34 cellular contexts compared by ENCODE assay signal in genomic region chr11:26333906-26334305, GRCh38. TPM values are rescaled to one million over a fixed set of nuclear protein-coding genes. Genes with fewer than 3 reads are reported as not detected.
A peak's percentile ranks its signal among the peaks of the same experiment; 100 is the strongest.
DNase-seq lines count a peak whose midpoint lies in the region; TF ChIP-seq lines count a peak whose summit lies in the region.
"Had no signal": no experiment of that assay in that cellular context is flagged by ENCODE, and none has a peak within 500 bp of the region (broad histone marks: within the 10 kb centered on the region; RNA-seq: fewer than 3 reads in every experiment).

No MANE protein-coding gene starts in this region.

- TF ChIP-seq CTCF in fibroblast of pulmonary artery (IDR thresholded peaks at IDR 0.05; ENCODE audit: low read length, missing control alignments), result no peak
- no peak for TF ChIP-seq CTCF in Peyer's patch (IDR thresholded peaks at IDR 0.05)

- H3K36me3 ChIP-seq in adipocyte (ENCODE audit: control insufficient read depth, insufficient read depth, low read length, severe bottlenecking), result no peaks in the 10 kb centered on the region
- H3K36me3 ChIP-seq in Peyer's patch, result no peaks in the 10 kb centered on the region
- H3K36me3 ChIP-seq: esophagus muscularis mucosa, suprapubic skin had no signal

- no peaks in the 10 kb centered on the region for H3K36me3 Mint-ChIP-seq in activated CD4-positive, alpha-beta memory T cell treated with anti-CD3 and anti-CD28 coated beads, Interleukin-2, amount 10 ng/mL, durations not matched to agents 7 days and 5 days (ENCODE audit: low read depth)
- H3K36me3 Mint-ChIP-seq: natural killer cell treated with Interleukin-12 subunit alpha and Interleukin-12 subunit beta and Interleukin-15 and Interleukin-18, amount 100 ng/mL, for 72 hours; stimulated activated naive B cell treated with anti-CD40 and anti-IgM and Interleukin-4, amounts not matched to agents 10 μg/mL and 1 μg/mL and 100 μg/mL, for 72 hours had no signal

- H3K9ac ChIP-seq in adipocyte (ENCODE audit: low read length), result no peak overlapping the region

- POLR2A ChIA-PET in activated CD4-positive, alpha-beta memory T cell treated with anti-CD3 and anti-CD28 coated beads, Interleukin-2, amount 10 ng/mL, durations not matched to agents 7 days and 5 days (lab: Charles Lee), result no interaction called here

- H3K27me3 Mint-ChIP-seq in activated CD4-positive, alpha-beta memory T cell treated with anti-CD3 and anti-CD28 coated beads, Interleukin-2, amount 10 ng/mL, durations not matched to agents 7 days and 5 days, result no peaks in the 10 kb centered on the region
- H3K27me3 Mint-ChIP-seq: natural killer cell treated with Interleukin-12 subunit alpha and Interleukin-12 subunit beta and Interleukin-15 and Interleukin-18, amount 100 ng/mL, for 72 hours had no signal

- H3K4me3 ChIP-seq in adipocyte (ENCODE audit: low read length) (no peak overlapping the region), fibroblast of pulmonary artery (replicated peaks; ENCODE audit: low read depth, low read length) (no peak overlapping the region), Peyer's patch (no peak overlapping the region)
- H3K4me3 ChIP-seq: esophagus muscularis mucosa, K562, skin epidermis, suprapubic skin had no signal

- H3K9me3 Mint-ChIP-seq in activated CD4-positive, alpha-beta memory T cell treated with anti-CD3 and anti-CD28 coated beads, Interleukin-2, amount 10 ng/mL, durations not matched to agents 7 days and 5 days, result peaks cover 2% of the 10 kb centered on the region
- H3K9me3 Mint-ChIP-seq: dendritic cell treated with granulocyte-macrophage colony-stimulating factor and Interleukin-4, amounts not matched to agents 40 ng/mL and 50 ng/mL, for 4 days; natural killer cell treated with Interleukin-12 subunit alpha and Interleukin-12 subunit beta and Interleukin-15 and Interleukin-18, amount 100 ng/mL, for 72 hours; T-helper 2 cell treated with Interferon-gamma antibody and Interleukin-4, amounts not matched to agents 5 μg/mL and 100 μg/mL, for 36 hours had no signal

- H3K27me3 ChIP-seq in adipocyte (replicated peaks; ENCODE audit: control insufficient read depth, insufficient read depth, low read length), result peaks cover 12% of the 10 kb centered on the region
- no peaks in the 10 kb centered on the region for H3K27me3 ChIP-seq in Peyer's patch
- H3K27me3 ChIP-seq: esophagus muscularis mucosa had no signal

- H3K4me1 Mint-ChIP-seq in activated CD4-positive, alpha-beta memory T cell treated with anti-CD3 and anti-CD28 coated beads, Interleukin-2, amount 10 ng/mL, durations not matched to agents 7 days and 5 days, result no peaks in the 10 kb centered on the region
- H3K4me1 Mint-ChIP-seq: activated CD4-positive, alpha-beta T cell treated with anti-CD3 and anti-CD28 coated beads for 36 hours had no signal

- DNase-seq in NOMO-1 treated with DMSO at 0.1 percent for 48 hours (lab: John Stamatoyannopoulos, UW; ENCODE audit: unreplicated experiment) (peak; percentile 16), NOMO-1 treated with dmso at 0.1 percent for 144 hours (lab: John Stamatoyannopoulos, UW; ENCODE audit: unreplicated experiment) (no peak), adipocyte (ENCODE audit: low read depth) (peak; percentile 35), fibroblast of pulmonary artery (ENCODE audit: low read depth) (peak; percentile 64), stromal cell of bone marrow (ENCODE audit: low read depth) (peak; percentile 42), Peyer's patch (no peak), foreskin melanocyte (no peak)
- DNase-seq in activated CD4-positive, alpha-beta memory T cell treated with anti-CD3 and anti-CD28 coated beads, Interleukin-2, amount 10 ng/mL, durations not matched to agents 7 days and 5 days, result no peak
- DNase-seq: 8988T; activated CD4-positive, alpha-beta T cell treated with anti-CD3 and anti-CD28 coated beads for 36 hours; activated effector memory CD4-positive, alpha-beta T cell treated with Interleukin-2 at 50 U/mL for 16 hours; activated T-cell treated with anti-CD3 and anti-CD28 coated beads, Interleukin-2, amount 50 U/mL, for 1 hour; anterior cingulate cortex; CD4-positive, alpha-beta T cell; DND-41; H7; left colon; NCI-H1417; NCI-H2029; NCI-H524 treated with DMSO at 0.1 percent for 48 hours; stimulated activated naive B cell treated with anti-CD40 and anti-IgM and Interleukin-4, amounts not matched to agents 10 μg/mL and 1 μg/mL and 100 μg/mL, for 72 hours had no signal

- no peak overlapping the region for H3K4me3 Mint-ChIP-seq in activated CD4-positive, alpha-beta memory T cell treated with anti-CD3 and anti-CD28 coated beads, Interleukin-2, amount 10 ng/mL, durations not matched to agents 7 days and 5 days
- H3K4me3 Mint-ChIP-seq: activated CD4-positive, alpha-beta T cell treated with anti-CD3 and anti-CD28 coated beads for 36 hours; CD4-positive, alpha-beta T cell; dendritic cell treated with granulocyte-macrophage colony-stimulating factor and Interleukin-4, amounts not matched to agents 40 ng/mL and 50 ng/mL, for 4 days; natural killer cell treated with Interleukin-12 subunit alpha and Interleukin-12 subunit beta and Interleukin-15 and Interleukin-18, amount 100 ng/mL, for 72 hours; stimulated activated naive B cell treated with anti-CD40 and anti-IgM and Interleukin-4, amounts not matched to agents 10 μg/mL and 1 μg/mL and 100 μg/mL, for 72 hours; T-helper 2 cell treated with Interferon-gamma antibody and Interleukin-4, amounts not matched to agents 5 μg/mL and 100 μg/mL, for 36 hours had no signal

- CTCF ChIA-PET in activated CD4-positive, alpha-beta memory T cell treated with anti-CD3 and anti-CD28 coated beads, Interleukin-2, amount 10 ng/mL, durations not matched to agents 7 days and 5 days (lab: Charles Lee), result no interaction called here

- H3K9me3 ChIP-seq in adipocyte (ENCODE audit: control insufficient read depth, low read length) (no peaks in the 10 kb centered on the region), Peyer's patch (no peaks in the 10 kb centered on the region)
- H3K9me3 ChIP-seq: esophagus muscularis mucosa, suprapubic skin had no signal

- TF ChIP-seq POLR2A in Peyer's patch (IDR thresholded peaks at IDR 0.05), result no peak

- H3K27ac Mint-ChIP-seq in activated CD4-positive, alpha-beta memory T cell treated with anti-CD3 and anti-CD28 coated beads, Interleukin-2, amount 10 ng/mL, durations not matched to agents 7 days and 5 days, result no peak overlapping the region
- H3K27ac Mint-ChIP-seq: activated CD4-positive, alpha-beta T cell treated with anti-CD3 and anti-CD28 coated beads for 36 hours; activated naive CD4-positive, alpha-beta T cell treated with anti-CD3 and anti-CD28 coated beads, Interleukin-2, amount 50 U/mL, for 72 hours; CD4-positive, alpha-beta T cell; dendritic cell treated with granulocyte-macrophage colony-stimulating factor and Interleukin-4, amounts not matched to agents 40 ng/mL and 50 ng/mL, for 4 days; natural killer cell treated with Interleukin-12 subunit alpha and Interleukin-12 subunit beta and Interleukin-15 and Interleukin-18, amount 100 ng/mL, for 72 hours; stimulated activated naive B cell treated with anti-CD40 and anti-IgM and Interleukin-4, amounts not matched to agents 10 μg/mL and 1 μg/mL and 100 μg/mL, for 72 hours; T-helper 2 cell treated with Interferon-gamma antibody and Interleukin-4, amounts not matched to agents 5 μg/mL and 100 μg/mL, for 36 hours had no signal

- H3K4me1 ChIP-seq in adipocyte (ENCODE audit: control insufficient read depth, insufficient read depth, low read length) (peaks cover 18% of the 10 kb centered on the region), Peyer's patch (no peaks in the 10 kb centered on the region)

- no peak overlapping the region for H3K27ac ChIP-seq in Peyer's patch
- H3K27ac ChIP-seq: esophagus muscularis mucosa, skin epidermis, suprapubic skin, VCaP had no signal

RNA-seq across cellular contexts. Expression of gene ANO3, which starts 2.0 kb away (rescaled TPM):
- under 1 TPM in 2 of 4 donors, not detected in 2; 0.18 to 0.47 TPM for total RNA-seq in Peyer's patch
- not detected for total RNA-seq in activated CD4-positive, alpha-beta memory T cell treated with anti-CD3 and anti-CD28 coated beads, Interleukin-2, amount 10 ng/mL, durations not matched to agents 7 days and 5 days
- total RNA-seq: activated CD4-positive, alpha-beta T cell treated with anti-CD3 and anti-CD28 coated beads for 36 hours; activated naive CD4-positive, alpha-beta T cell treated with anti-CD3 and anti-CD28 coated beads, Interleukin-2, amount 50 U/mL, for 72 hours; cardiac septum; CD4-positive, alpha-beta T cell; H7; lung microvascular endothelial cell; natural killer cell treated with Interleukin-12 subunit alpha and Interleukin-12 subunit beta and Interleukin-15 and Interleukin-18, amount 100 ng/mL, for 72 hours; osteocyte; renal cortical epithelial cell had no signal

Comparison
In these comparisons a context has a peak if more than half of its experiments do, and no peak if none do; other contexts are left out.
1. DNase-seq: peak in NOMO-1 treated with DMSO at 0.1 percent for 48 hours (single experiment), adipocyte (single experiment), fibroblast of pulmonary artery (single experiment) and stromal cell of bone marrow (single experiment); none in NOMO-1 treated with dmso at 0.1 percent for 144 hours (single experiment), Peyer's patch (0 of 3), foreskin melanocyte (single experiment) and activated CD4-positive, alpha-beta memory T cell treated with anti-CD3 and anti-CD28 coated beads, Interleukin-2, amount 10 ng/mL, durations not matched to agents 7 days and 5 days (single experiment).